In genomic region chrX:115058276-115058675, GRCh38 we compare ENCODE assay signal across 1 cellular context.
A peak's percentile ranks its signal among the peaks of the same experiment; 100 is the strongest.
TF ChIP-seq lines count a peak whose summit lies in the region.

No MANE protein-coding gene starts in this region.

TF ChIP-seq in SK-N-SH, 30 proteins besides CTCF, POLR2A, EP300 and RAD21 (continued from another document):
- TF ChIP-seq USF2 (IDR thresholded peaks at IDR 0.05; ENCODE audit: borderline replicate concordance, low read depth, low read length) (no peak), TAF1 (IDR thresholded peaks at IDR 0.05; ENCODE audit: borderline replicate concordance, low read depth, low read length) (no peak), POLR2AphosphoS5 (IDR thresholded peaks at IDR 0.05; ENCODE audit: low read depth, low read length) (peak; percentile 26; the same call in 1 of the 2 replicates), GATA2 (CRISPR knock-in tag; IDR thresholded peaks at IDR 0.05) (no peak), FOXJ3 (CRISPR knock-in tag; IDR thresholded peaks at IDR 0.05) (no peak), MEF2A (IDR thresholded peaks at IDR 0.05; ENCODE audit: borderline replicate concordance, low read depth) (no peak), EZH2phosphoT487 (IDR thresholded peaks at IDR 0.05; ENCODE audit: borderline replicate concordance, low read depth) (no peak), FOSL2 (IDR thresholded peaks at IDR 0.05; ENCODE audit: borderline replicate concordance, low read depth) (peak; percentile 35; the same call in 1 of the 2 replicates), FOXM1 (IDR thresholded peaks at IDR 0.05; ENCODE audit: low read depth) (peak; percentile 35; the same call in 1 of the 2 replicates), TEAD4 (IDR thresholded peaks at IDR 0.05; ENCODE audit: borderline replicate concordance, insufficient read depth) (peak; percentile 59; the same call in 1 of the 2 replicates), USF1 (IDR thresholded peaks at IDR 0.05; ENCODE audit: borderline replicate concordance, low read depth) (no peak), MAX (IDR thresholded peaks at IDR 0.05; ENCODE audit: low read depth) (no peak), TCF12 (IDR thresholded peaks at IDR 0.05) (peak; percentile 74), NRF1 (IDR thresholded peaks at IDR 0.05; ENCODE audit: low read depth, low read length) (no peak), RFX5 (IDR thresholded peaks at IDR 0.05; ENCODE audit: low read length) (no peak), GABPA (IDR thresholded peaks at IDR 0.05; ENCODE audit: low read depth) (no peak), RXRA (IDR thresholded peaks at IDR 0.05; ENCODE audit: borderline replicate concordance, low read depth) (0 out of 2 replicates have a peak, but pooled peaks have one; percentile 18)
